Comparison of ENCODE assay signal across 1 cellular context in the genomic region with DNA sequence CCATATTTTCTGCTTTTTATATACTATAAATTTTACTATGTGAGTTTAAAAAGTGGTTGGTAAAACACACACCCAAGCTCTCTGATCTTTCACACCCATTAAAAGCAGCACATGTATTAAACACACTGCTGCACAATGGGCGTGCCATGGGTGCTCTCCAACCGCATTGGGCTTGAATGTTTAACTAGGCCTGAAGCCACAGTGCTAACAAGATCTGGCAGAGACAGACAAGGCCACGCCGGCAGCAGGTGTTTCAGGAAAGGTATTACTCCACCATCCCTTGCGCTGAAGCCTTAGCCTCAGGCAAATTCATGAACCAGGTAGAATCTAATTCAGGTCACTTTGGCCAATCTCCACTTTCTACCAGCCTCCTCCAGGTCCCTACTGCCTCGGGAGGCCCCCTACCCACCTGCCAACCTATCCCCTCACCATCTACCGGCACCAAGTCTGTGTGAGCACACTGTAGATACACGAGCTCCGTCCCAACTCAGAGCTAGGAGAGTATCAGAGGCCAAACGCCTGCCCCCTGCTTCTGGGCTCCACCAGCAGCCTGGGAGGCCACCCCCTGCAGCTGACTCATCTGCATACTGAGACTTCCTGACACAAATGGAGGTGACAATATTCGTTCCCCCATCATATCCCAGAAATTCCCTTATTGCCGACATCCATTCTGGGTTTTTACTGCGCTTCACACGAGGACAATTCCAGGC.
A peak's percentile ranks its signal among the peaks of the same experiment; 100 is the strongest.
TF ChIP-seq lines count a peak whose summit lies in the region.

No MANE protein-coding gene starts in this region.

TF ChIP-seq in HepG2, 621 proteins besides CTCF, POLR2A, EP300 and RAD21 (continued from another document and continues in another):
- no peak for TF ChIP-seq EHMT2 (IDR thresholded peaks at IDR 0.05; ENCODE audit: borderline replicate concordance, low read depth, low read length)
- TF ChIP-seq TGIF2 (CRISPR knock-in tag; IDR thresholded peaks at IDR 0.05): no peak
- TF ChIP-seq KLF6 (CRISPR knock-in tag; IDR thresholded peaks at IDR 0.05): no peak
- no peak for TF ChIP-seq NONO (IDR thresholded peaks at IDR 0.05)
- no peak for TF ChIP-seq NONO (CRISPR knock-in tag; conservative IDR thresholded peaks at IDR 0.05)
- TF ChIP-seq HDAC1 (CRISPR knock-in tag; IDR thresholded peaks at IDR 0.05): no peak
- peak; percentile 66 for TF ChIP-seq HOXA3 (CRISPR knock-in tag; IDR thresholded peaks at IDR 0.05)
- TF ChIP-seq THAP7 (CRISPR knock-in tag; IDR thresholded peaks at IDR 0.05): no peak
- TF ChIP-seq ZNF558 (CRISPR knock-in tag; IDR thresholded peaks at IDR 0.05; ENCODE audit: borderline replicate concordance): no peak
- no peak for TF ChIP-seq CREM (IDR thresholded peaks at IDR 0.05)
- no peak for TF ChIP-seq CREM (CRISPR knock-in tag; IDR thresholded peaks at IDR 0.05)
- TF ChIP-seq, protein P1, sequence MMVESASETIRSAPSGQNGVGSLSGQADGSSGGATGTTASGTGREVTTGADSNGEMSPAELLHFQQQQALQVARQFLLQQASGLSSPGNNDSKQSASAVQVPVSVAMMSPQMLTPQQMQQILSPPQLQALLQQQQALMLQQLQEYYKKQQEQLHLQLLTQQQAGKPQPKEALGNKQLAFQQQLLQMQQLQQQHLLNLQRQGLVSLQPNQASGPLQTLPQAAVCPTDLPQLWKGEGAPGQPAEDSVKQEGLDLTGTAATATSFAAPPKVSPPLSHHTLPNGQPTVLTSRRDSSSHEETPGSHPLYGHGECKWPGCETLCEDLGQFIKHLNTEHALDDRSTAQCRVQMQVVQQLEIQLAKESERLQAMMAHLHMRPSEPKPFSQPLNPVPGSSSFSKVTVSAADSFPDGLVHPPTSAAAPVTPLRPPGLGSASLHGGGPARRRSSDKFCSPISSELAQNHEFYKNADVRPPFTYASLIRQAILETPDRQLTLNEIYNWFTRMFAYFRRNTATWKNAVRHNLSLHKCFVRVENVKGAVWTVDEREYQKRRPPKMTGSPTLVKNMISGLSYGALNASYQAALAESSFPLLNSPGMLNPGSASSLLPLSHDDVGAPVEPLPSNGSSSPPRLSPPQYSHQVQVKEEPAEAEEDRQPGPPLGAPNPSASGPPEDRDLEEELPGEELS (CRISPR knock-in tag; IDR thresholded peaks at IDR 0.05): no peak
- no peak for TF ChIP-seq ZNF251 (CRISPR knock-in tag; IDR thresholded peaks at IDR 0.05)
- TF ChIP-seq RFXANK (CRISPR knock-in tag; IDR thresholded peaks at IDR 0.05): no peak
- 0 out of 2 replicates have a peak, but pooled peaks have one; percentile 23 for TF ChIP-seq POGZ (CRISPR knock-in tag; IDR thresholded peaks at IDR 0.05)
- no peak for TF ChIP-seq HNRNPK (IDR thresholded peaks at IDR 0.05; ENCODE audit: low read depth, low read length, poor library complexity, severe bottlenecking)
- TF ChIP-seq ZNF317 (CRISPR knock-in tag; IDR thresholded peaks at IDR 0.05): no peak
- no peak for TF ChIP-seq ZNF639 (CRISPR knock-in tag; conservative IDR thresholded peaks at IDR 0.05)
- TF ChIP-seq DNMT1 (CRISPR knock-in tag; IDR thresholded peaks at IDR 0.05): no peak
- TF ChIP-seq ETV5 (CRISPR knock-in tag; IDR thresholded peaks at IDR 0.05; ENCODE audit: borderline replicate concordance): no peak
- TF ChIP-seq, protein P2, sequence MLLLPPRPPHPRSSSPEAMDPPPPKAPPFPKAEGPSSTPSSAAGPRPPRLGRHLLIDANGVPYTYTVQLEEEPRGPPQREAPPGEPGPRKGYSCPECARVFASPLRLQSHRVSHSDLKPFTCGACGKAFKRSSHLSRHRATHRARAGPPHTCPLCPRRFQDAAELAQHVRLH (CRISPR knock-in tag; IDR thresholded peaks at IDR 0.05; ENCODE audit: borderline replicate concordance, low read depth): no peak; the same call in 1 of the 2 replicates
- TF ChIP-seq NCOA2 (CRISPR knock-in tag; IDR thresholded peaks at IDR 0.05): peak; percentile 58
- TF ChIP-seq CAMTA2 (CRISPR knock-in tag; IDR thresholded peaks at IDR 0.05; ENCODE audit: borderline replicate concordance): no peak
- TF ChIP-seq, protein P3, sequence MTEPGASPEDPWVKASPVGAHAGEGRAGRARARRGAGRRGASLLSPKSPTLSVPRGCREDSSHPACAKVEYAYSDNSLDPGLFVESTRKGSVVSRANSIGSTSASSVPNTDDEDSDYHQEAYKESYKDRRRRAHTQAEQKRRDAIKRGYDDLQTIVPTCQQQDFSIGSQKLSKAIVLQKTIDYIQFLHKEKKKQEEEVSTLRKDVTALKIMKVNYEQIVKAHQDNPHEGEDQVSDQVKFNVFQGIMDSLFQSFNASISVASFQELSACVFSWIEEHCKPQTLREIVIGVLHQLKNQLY (CRISPR knock-in tag; IDR thresholded peaks at IDR 0.05): 0 out of 2 replicates have a peak, but pooled peaks have one; percentile 29
- TF ChIP-seq IKZF5 (CRISPR knock-in tag; IDR thresholded peaks at IDR 0.05): 0 out of 2 replicates have a peak, but pooled peaks have one; percentile 54
- TF ChIP-seq, protein P4, sequence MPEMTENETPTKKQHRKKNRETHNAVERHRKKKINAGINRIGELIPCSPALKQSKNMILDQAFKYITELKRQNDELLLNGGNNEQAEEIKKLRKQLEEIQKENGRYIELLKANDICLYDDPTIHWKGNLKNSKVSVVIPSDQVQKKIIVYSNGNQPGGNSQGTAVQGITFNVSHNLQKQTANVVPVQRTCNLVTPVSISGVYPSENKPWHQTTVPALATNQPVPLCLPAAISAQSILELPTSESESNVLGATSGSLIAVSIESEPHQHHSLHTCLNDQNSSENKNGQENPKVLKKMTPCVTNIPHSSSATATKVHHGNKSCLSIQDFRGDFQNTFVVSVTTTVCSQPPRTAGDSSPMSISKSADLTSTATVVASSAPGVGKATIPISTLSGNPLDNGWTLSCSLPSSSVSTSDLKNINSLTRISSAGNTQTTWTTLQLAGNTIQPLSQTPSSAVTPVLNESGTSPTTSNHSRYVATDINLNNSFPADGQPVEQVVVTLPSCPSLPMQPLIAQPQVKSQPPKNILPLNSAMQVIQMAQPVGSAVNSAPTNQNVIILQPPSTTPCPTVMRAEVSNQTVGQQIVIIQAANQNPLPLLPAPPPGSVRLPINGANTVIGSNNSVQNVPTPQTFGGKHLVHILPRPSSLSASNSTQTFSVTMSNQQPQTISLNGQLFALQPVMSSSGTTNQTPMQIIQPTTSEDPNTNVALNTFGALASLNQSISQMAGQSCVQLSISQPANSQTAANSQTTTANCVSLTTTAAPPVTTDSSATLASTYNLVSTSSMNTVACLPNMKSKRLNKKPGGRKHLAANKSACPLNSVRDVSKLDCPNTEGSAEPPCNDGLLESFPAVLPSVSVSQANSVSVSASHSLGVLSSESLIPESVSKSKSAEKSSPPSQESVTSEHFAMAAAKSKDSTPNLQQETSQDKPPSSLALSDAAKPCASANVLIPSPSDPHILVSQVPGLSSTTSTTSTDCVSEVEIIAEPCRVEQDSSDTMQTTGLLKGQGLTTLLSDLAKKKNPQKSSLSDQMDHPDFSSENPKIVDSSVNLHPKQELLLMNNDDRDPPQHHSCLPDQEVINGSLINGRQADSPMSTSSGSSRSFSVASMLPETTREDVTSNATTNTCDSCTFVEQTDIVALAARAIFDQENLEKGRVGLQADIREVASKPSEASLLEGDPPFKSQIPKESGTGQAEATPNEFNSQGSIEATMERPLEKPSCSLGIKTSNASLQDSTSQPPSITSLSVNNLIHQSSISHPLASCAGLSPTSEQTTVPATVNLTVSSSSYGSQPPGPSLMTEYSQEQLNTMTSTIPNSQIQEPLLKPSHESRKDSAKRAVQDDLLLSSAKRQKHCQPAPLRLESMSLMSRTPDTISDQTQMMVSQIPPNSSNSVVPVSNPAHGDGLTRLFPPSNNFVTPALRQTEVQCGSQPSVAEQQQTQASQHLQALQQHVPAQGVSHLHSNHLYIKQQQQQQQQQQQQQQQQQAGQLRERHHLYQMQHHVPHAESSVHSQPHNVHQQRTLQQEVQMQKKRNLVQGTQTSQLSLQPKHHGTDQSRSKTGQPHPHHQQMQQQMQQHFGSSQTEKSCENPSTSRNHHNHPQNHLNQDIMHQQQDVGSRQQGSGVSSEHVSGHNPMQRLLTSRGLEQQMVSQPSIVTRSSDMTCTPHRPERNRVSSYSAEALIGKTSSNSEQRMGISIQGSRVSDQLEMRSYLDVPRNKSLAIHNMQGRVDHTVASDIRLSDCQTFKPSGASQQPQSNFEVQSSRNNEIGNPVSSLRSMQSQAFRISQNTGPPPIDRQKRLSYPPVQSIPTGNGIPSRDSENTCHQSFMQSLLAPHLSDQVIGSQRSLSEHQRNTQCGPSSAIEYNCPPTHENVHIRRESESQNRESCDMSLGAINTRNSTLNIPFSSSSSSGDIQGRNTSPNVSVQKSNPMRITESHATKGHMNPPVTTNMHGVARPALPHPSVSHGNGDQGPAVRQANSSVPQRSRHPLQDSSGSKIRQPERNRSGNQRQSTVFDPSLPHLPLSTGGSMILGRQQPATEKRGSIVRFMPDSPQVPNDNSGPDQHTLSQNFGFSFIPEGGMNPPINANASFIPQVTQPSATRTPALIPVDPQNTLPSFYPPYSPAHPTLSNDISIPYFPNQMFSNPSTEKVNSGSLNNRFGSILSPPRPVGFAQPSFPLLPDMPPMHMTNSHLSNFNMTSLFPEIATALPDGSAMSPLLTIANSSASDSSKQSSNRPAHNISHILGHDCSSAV (CRISPR knock-in tag; IDR thresholded peaks at IDR 0.05; ENCODE audit: borderline replicate concordance): no peak
- TF ChIP-seq, protein P5, sequence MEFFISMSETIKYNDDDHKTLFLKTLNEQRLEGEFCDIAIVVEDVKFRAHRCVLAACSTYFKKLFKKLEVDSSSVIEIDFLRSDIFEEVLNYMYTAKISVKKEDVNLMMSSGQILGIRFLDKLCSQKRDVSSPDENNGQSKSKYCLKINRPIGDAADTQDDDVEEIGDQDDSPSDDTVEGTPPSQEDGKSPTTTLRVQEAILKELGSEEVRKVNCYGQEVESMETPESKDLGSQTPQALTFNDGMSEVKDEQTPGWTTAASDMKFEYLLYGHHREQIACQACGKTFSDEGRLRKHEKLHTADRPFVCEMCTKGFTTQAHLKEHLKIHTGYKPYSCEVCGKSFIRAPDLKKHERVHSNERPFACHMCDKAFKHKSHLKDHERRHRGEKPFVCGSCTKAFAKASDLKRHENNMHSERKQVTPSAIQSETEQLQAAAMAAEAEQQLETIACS (CRISPR knock-in tag; IDR thresholded peaks at IDR 0.05): no peak
- no peak for TF ChIP-seq TBP (CRISPR knock-in tag; IDR thresholded peaks at IDR 0.05)
- no peak for TF ChIP-seq ZNF121 (CRISPR knock-in tag; IDR thresholded peaks at IDR 0.05)
- TF ChIP-seq IRF1 (CRISPR knock-in tag; IDR thresholded peaks at IDR 0.05; ENCODE audit: low read depth): no peak
- TF ChIP-seq SMARCC2 (IDR thresholded peaks at IDR 0.05): no peak
- no peak for TF ChIP-seq NFYB (CRISPR knock-in tag; IDR thresholded peaks at IDR 0.05)
- no peak for TF ChIP-seq SSRP1 (CRISPR knock-in tag; IDR thresholded peaks at IDR 0.05)
- TF ChIP-seq ZNF546 (CRISPR knock-in tag; conservative IDR thresholded peaks at IDR 0.05): 0 out of 2 replicates have a peak, but pooled peaks have one; percentile 49
- peak; percentile 61 for TF ChIP-seq TEAD3 (CRISPR knock-in tag; optimal IDR thresholded peaks at IDR 0.05; ENCODE audit: borderline replicate concordance)
- TF ChIP-seq SOX6 (IDR thresholded peaks at IDR 0.05): no peak
- TF ChIP-seq SOX6 (CRISPR knock-in tag; IDR thresholded peaks at IDR 0.05): peak; percentile 48
- TF ChIP-seq ZBTB21 (CRISPR knock-in tag; IDR thresholded peaks at IDR 0.05): no peak
- TF ChIP-seq SMC3 (IDR thresholded peaks at IDR 0.05; ENCODE audit: low read length): peak; percentile 25
- peak; percentile 4 for TF ChIP-seq YY1 (IDR thresholded peaks at IDR 0.05; ENCODE audit: insufficient read depth, insufficient replicate concordance, low read depth, low read length)
